15 cellular contexts compared by ENCODE assay signal in the genomic region with DNA sequence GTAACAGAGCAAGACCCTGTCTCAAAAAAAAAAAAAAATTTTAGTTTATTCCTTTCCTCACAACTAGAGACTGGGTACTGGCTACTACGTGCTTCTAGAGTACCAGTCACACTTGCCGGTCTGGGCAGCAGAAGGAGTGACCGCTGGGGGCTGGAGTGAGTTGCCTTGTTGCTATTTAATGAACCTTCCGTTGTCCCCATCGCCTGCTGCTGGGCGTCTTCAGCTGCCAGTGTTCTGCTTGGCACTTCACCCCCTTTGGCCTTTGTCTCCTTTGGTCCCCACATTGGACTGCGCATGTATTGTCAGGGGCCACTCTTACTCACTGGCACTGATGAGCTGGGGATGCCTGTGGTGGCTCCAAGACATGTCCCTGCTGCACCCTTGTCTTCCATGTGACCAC.
"Had no signal": no experiment of that assay in that cellular context is flagged by ENCODE, and none has a peak within 500 bp of the region (broad histone marks: within the 10 kb centered on the region; RNA-seq: fewer than 3 reads in every experiment).

No MANE protein-coding gene starts in this region.

- H3K9me3 Mint-ChIP-seq: activated CD4-positive, alpha-beta memory T cell treated with anti-CD3 and anti-CD28 coated beads for 36 hours; central memory CD8-positive, alpha-beta T cell had no signal

- H3K4me3 ChIP-seq: body of pancreas, sigmoid colon, SK-N-MC, suprapubic skin, upper lobe of left lung had no signal

- H3K27me3 Mint-ChIP-seq: activated CD4-positive, alpha-beta memory T cell treated with anti-CD3 and anti-CD28 coated beads for 36 hours; activated naive CD4-positive, alpha-beta T cell treated with anti-CD3 and anti-CD28 coated beads, Interleukin-2, amount 10 ng/mL, durations not matched to agents 7 days and 5 days; central memory CD8-positive, alpha-beta T cell had no signal

- H3K4me3 Mint-ChIP-seq: activated CD4-positive, alpha-beta memory T cell treated with anti-CD3 and anti-CD28 coated beads for 36 hours; activated naive CD4-positive, alpha-beta T cell treated with anti-CD3 and anti-CD28 coated beads, Interleukin-2, amount 10 ng/mL, durations not matched to agents 7 days and 5 days; central memory CD8-positive, alpha-beta T cell had no signal

- H3K27ac Mint-ChIP-seq: activated CD4-positive, alpha-beta memory T cell treated with anti-CD3 and anti-CD28 coated beads for 36 hours; activated naive CD4-positive, alpha-beta T cell treated with anti-CD3 and anti-CD28 coated beads, Interleukin-2, amount 10 ng/mL, durations not matched to agents 7 days and 5 days had no signal

- ATAC-seq: body of pancreas had no signal

- DNase-seq: activated CD4-positive, alpha-beta memory T cell treated with anti-CD3 and anti-CD28 coated beads for 36 hours; activated CD8-positive, alpha-beta memory T cell treated with anti-CD3 and anti-CD28 coated beads, Interleukin-2, amount 50 U/mL, for 4 hours; activated naive CD4-positive, alpha-beta T cell treated with anti-CD3 and anti-CD28 coated beads, Interleukin-2, amount 10 ng/mL, durations not matched to agents 7 days and 5 days; amniotic stem cell; body of pancreas; cortex of kidney; effector memory CD4-positive, alpha-beta T cell; kidney; occipital lobe; sigmoid colon; stimulated activated CD4-positive, alpha-beta T cell treated with anti-CD3 and anti-CD28 coated beads, Interleukin-12 subunit alpha, Interleukin-12 subunit beta, amount 100 ng/mL, for 4 hours; upper lobe of left lung had no signal

- H3K9me3 ChIP-seq: body of pancreas, sigmoid colon, suprapubic skin, upper lobe of left lung had no signal

- H3K27me3 ChIP-seq: body of pancreas, sigmoid colon, suprapubic skin, upper lobe of left lung had no signal

- H3K4me1 ChIP-seq: body of pancreas, sigmoid colon, suprapubic skin, upper lobe of left lung had no signal

- H3K27ac ChIP-seq: body of pancreas, sigmoid colon, SK-N-MC, suprapubic skin, upper lobe of left lung had no signal
